ENCODE assay signal across 9 cellular contexts in genomic region chr22:17569971-17570511, GRCh38. TPM values are rescaled to one million over a fixed set of nuclear protein-coding genes. Genes with fewer than 3 reads are reported as not detected.
DNase-seq lines count a peak whose midpoint lies in the region; ATAC-seq and TF ChIP-seq lines count a peak whose summit lies in the region.
"Had no signal": no experiment of that assay in that cellular context is flagged by ENCODE, and none has a peak within 500 bp of the region (broad histone marks: within the 10 kb centered on the region; RNA-seq: fewer than 3 reads in every experiment).

No MANE protein-coding gene starts in this region.

- in situ Hi-C loops in KBM-7 (cut with MboI; ENCODE audit: low pct_unique_long_range_greater_than_20kb, low sequenced_read_pairs): no loop called here

- peak overlapping the region; percentile 74 for H3K27ac Mint-ChIP-seq in GM23338
- H3K27ac Mint-ChIP-seq in stimulated activated memory B cell treated with anti-CD40 and anti-IgM and Interleukin-4, amounts not matched to agents 10 μg/mL and 1 μg/mL and 100 μg/mL, for 72 hours: no peak overlapping the region

- intact Hi-C loops in right cardiac atrium (cut with DNase I): loop anchor here in 2 of 4 donors (10.0 kb wide), 1 partner anchor 65 kb away; the partner anchor contains the start of gene BCL2L13 (in 2 of the 2)

- H3K27ac ChIP-seq in GM23338 (ENCODE audit: low read depth): peak overlapping the region; percentile 59
- peak overlapping the region; percentile 80 for H3K27ac ChIP-seq in angular gyrus (ENCODE audit: low read depth, low read length)
- H3K27ac ChIP-seq in right cardiac atrium (ENCODE audit: low read length): peak overlapping the region; percentile 98

- H3K4me2 ChIP-seq in GM23338: peak overlapping the region; percentile 8; the same call in 1 of the 2 replicates

- peaks cover 4% of the 10 kb centered on the region; the same call in 1 of the 2 replicates for H3F3A ChIP-seq in GM23338 (replicated peaks; ENCODE audit: low read depth)

- H3K4me3 Mint-ChIP-seq in GM23338: no peak overlapping the region
- no peak overlapping the region for H3K4me3 Mint-ChIP-seq in stimulated activated memory B cell treated with anti-CD40 and anti-IgM and Interleukin-4, amounts not matched to agents 10 μg/mL and 1 μg/mL and 100 μg/mL, for 72 hours

- H3K4me3 ChIP-seq in GM23338 (no peak overlapping the region), right cardiac atrium (ENCODE audit: low read length) (no peak overlapping the region)

- H3K9me2 ChIP-seq in GM23338 (ENCODE audit: insufficient read depth): no peaks in the 10 kb centered on the region

- TF ChIP-seq CTCF in GM23338 (conservative IDR thresholded peaks at IDR 0.05; ENCODE audit: low read depth in 2 of 2): no peak

- H4K20me1 ChIP-seq in GM23338 (replicated peaks; ENCODE audit: insufficient read depth): no peaks in the 10 kb centered on the region

- H3K27me3 ChIP-seq in GM23338 (ENCODE audit: insufficient read depth): no peaks in the 10 kb centered on the region
- H3K27me3 ChIP-seq in right cardiac atrium (ENCODE audit: control insufficient read depth, insufficient read depth): no peaks in the 10 kb centered on the region

- H3K79me2 ChIP-seq in GM23338 (replicated peaks; ENCODE audit: insufficient read depth): no peaks in the 10 kb centered on the region

- H3K9me3 ChIP-seq in right cardiac atrium (ENCODE audit: control insufficient read depth, low read length): no peaks in the 10 kb centered on the region

- no peak overlapping the region for H2AFZ ChIP-seq in GM23338

- peaks cover 17% of the 10 kb centered on the region for H3K4me1 ChIP-seq in GM23338 (ENCODE audit: insufficient read depth)
- H3K4me1 ChIP-seq in right cardiac atrium (ENCODE audit: control insufficient read depth, insufficient read depth, low read length): peaks cover 9% of the 10 kb centered on the region

- DNase-seq in GM23338 (ENCODE audit: low spot score): no peak
- DNase-seq in right cardiac atrium: peak in 2 of 3 donors; percentile 50 to 75
- peak; percentile 43 for DNase-seq in renal cortical epithelial cell (ENCODE audit: low read depth)
- DNase-seq in KBM-7: no peak
- DNase-seq in GM19240 (ENCODE audit: insufficient read length, low spot score): no peak
- no peak for DNase-seq in A172 (ENCODE audit: low spot score)
- DNase-seq: cortex of kidney had no signal

- no peaks in the 10 kb centered on the region; the same call in none of the 3 replicates for H3K36me3 Mint-ChIP-seq in GM23338 (ENCODE audit: low read depth)
- no peaks in the 10 kb centered on the region for H3K36me3 Mint-ChIP-seq in stimulated activated memory B cell treated with anti-CD40 and anti-IgM and Interleukin-4, amounts not matched to agents 10 μg/mL and 1 μg/mL and 100 μg/mL, for 72 hours

- H3K4me1 Mint-ChIP-seq in GM23338: peaks cover 30% of the 10 kb centered on the region
- H3K4me1 Mint-ChIP-seq in stimulated activated memory B cell treated with anti-CD40 and anti-IgM and Interleukin-4, amounts not matched to agents 10 μg/mL and 1 μg/mL and 100 μg/mL, for 72 hours: no peaks in the 10 kb centered on the region

- ATAC-seq in GM23338: peak; percentile 13
- ATAC-seq in right cardiac atrium: peak; percentile 61 to 80
- ATAC-seq in stimulated activated memory B cell treated with anti-CD40 and anti-IgM and Interleukin-4, amounts not matched to agents 10 μg/mL and 1 μg/mL and 100 μg/mL, for 72 hours: no peak

- H3K27me3 Mint-ChIP-seq in GM23338 (ENCODE audit: insufficient read depth, low read depth, poor library complexity): peaks cover 33% of the 10 kb centered on the region
- H3K27me3 Mint-ChIP-seq in stimulated activated memory B cell treated with anti-CD40 and anti-IgM and Interleukin-4, amounts not matched to agents 10 μg/mL and 1 μg/mL and 100 μg/mL, for 72 hours: peaks cover 37% of the 10 kb centered on the region

- no peaks in the 10 kb centered on the region for H3K9me3 Mint-ChIP-seq in GM23338
- H3K9me3 Mint-ChIP-seq in stimulated activated memory B cell treated with anti-CD40 and anti-IgM and Interleukin-4, amounts not matched to agents 10 μg/mL and 1 μg/mL and 100 μg/mL, for 72 hours: no peaks in the 10 kb centered on the region

- H3K36me3 ChIP-seq in GM23338 (ENCODE audit: insufficient read depth): no peaks in the 10 kb centered on the region

- 23% methylated on average over 8 of the region's 8 CpGs for whole genome bisulfite sequencing in right cardiac atrium

TF ChIP-seq in GM23338, 12 proteins besides CTCF, POLR2A, EP300 and RAD21 (continues in another document):
- no peak for TF ChIP-seq EZH2 (IDR thresholded peaks at IDR 0.05; ENCODE audit: low read depth, unreplicated experiment)
- no peak for TF ChIP-seq EZH2phosphoT487 (IDR thresholded peaks at IDR 0.05; ENCODE audit: unreplicated experiment)
- no peak for TF ChIP-seq ZNF331 (CRISPR knock-in tag; IDR thresholded peaks at IDR 0.05; ENCODE audit: low read depth)
- no peak for TF ChIP-seq ZNF114 (CRISPR knock-in tag; IDR thresholded peaks at IDR 0.05)
- no peak for TF ChIP-seq NANOG (IDR thresholded peaks at IDR 0.05; ENCODE audit: borderline replicate concordance)
- no peak for TF ChIP-seq ZNF462 (CRISPR knock-in tag; IDR thresholded peaks at IDR 0.05)
- TF ChIP-seq CREB1 (CRISPR knock-in tag; IDR thresholded peaks at IDR 0.05; ENCODE audit: low read depth): no peak
- TF ChIP-seq POLR2AphosphoS5 (IDR thresholded peaks at IDR 0.05; ENCODE audit: low read depth): no peak

RNA-seq across cellular contexts. Expression of gene SLC25A18, which starts 6.7 kb away (rescaled TPM):
- 0.47 and 1.9 TPM in 2 replicates for total RNA-seq in GM23338 (2014; rRNA removed; shearing (Covaris generic))
- polyA plus RNA-seq in GM23338 (2016; fragmentation: Nextera tagmentation; extraction: Ambion mirVana) (0.57 and 1.2 TPM in 2 replicates), right cardiac atrium (2.0 TPM)
- total RNA-seq in right cardiac atrium (1 to 10 TPM in 3 of 4 donors, under 1 TPM in 1; 0.96 to 2.6 (median 1.3) TPM), renal cortical epithelial cell (0.20 and 0.87 TPM in 2 replicates)
- 0.09 TPM in 1 of 2 replicates, not detected in the other for total RNA-seq in A172 (2014; rRNA removed; shearing (Covaris generic))

RNA-seq across cellular contexts. Expression of gene ATP6V1E1, which starts 58.5 kb away (rescaled TPM):
- total RNA-seq in GM23338 (2014; rRNA removed; shearing (Covaris generic)): 74.5 and 74.8 TPM in 2 replicates
- polyA plus RNA-seq in GM23338 (2016; fragmentation: Nextera tagmentation; extraction: Ambion mirVana): 81.7 and 82.9 TPM in 2 replicates
- 100 to 1,000 TPM; 162 to 199 (median 182) TPM for total RNA-seq in right cardiac atrium
- polyA plus RNA-seq in right cardiac atrium: 207 TPM
- 219 and 241 TPM in 2 replicates for total RNA-seq in renal cortical epithelial cell
- 183 and 220 TPM in 2 replicates for total RNA-seq in A172 (2014; rRNA removed; shearing (Covaris generic))

Comparison
In these comparisons a context has a peak if more than half of its experiments do, and no peak if none do; other contexts are left out.
1. DNase-seq: peak in right cardiac atrium (2 of 3) and renal cortical epithelial cell (single experiment); none in GM23338 (single experiment), KBM-7 (single experiment), GM19240 (single experiment) and A172 (single experiment).
2. Peak in every context shown above with its lines, with median percentiles within 50 percentile points of each other: H3K27ac ChIP-seq.